In the genomic region with DNA sequence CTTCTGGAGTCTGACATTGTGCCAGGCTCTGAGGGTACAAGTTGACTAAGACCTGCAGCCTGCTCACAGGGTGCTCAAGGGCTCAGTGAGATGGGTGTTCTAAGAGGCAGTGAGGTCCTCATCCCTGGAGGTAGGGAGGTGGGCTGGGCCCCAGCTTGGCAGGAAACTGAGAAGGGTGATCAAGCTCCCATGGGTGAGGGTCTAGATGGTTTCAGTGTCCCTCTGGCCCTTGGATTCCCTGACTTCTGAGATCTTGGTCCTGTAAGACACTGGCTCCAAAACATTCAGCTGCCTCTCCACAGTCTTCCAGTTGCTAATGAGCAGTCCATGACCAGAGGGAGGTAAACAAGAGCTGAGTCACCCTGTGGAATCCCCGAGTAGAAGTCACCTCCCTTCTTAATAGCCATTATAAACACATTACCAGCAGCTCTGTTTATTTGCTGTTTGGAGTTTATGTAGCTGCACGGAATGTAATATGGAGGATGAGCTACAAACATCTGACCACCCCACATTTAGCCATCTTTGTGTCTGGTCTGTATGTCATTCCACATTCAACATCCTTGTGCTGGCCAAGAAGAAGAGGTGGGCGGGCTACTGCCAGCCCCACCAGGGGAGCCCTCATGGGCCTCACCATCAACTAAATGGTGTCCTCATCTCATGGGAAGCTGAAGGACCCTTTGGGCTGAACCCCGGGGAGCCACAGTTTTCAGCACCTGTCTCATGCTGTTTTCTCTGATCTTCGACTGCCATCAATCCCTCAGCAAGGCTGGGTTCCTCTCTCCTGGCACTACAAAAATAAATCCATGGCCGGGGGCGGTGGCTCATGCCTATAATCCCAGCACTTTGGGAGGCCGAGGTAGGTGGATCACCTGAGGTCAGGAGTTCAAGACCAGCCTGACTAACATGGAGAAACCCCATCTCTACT, we compare ENCODE assay signal across 13 cellular contexts. TPM values are rescaled to one million over a fixed set of nuclear protein-coding genes. Genes with fewer than 3 reads are reported as not detected.
DNase-seq lines count a peak whose midpoint lies in the region; ATAC-seq, FAIRE-seq and TF ChIP-seq lines count a peak whose summit lies in the region.
"Had no signal": no experiment of that assay in that cellular context is flagged by ENCODE, and none has a peak within 500 bp of the region (broad histone marks: within the 10 kb centered on the region; RNA-seq: fewer than 3 reads in every experiment).

No MANE protein-coding gene starts in this region.

- FAIRE-seq in endothelial cell of umbilical vein (lab: Jason Lieb, UNC) = no peak

- H3K36me3 ChIP-seq in NT2/D1 (ENCODE audit: insufficient read depth, insufficient read length, low read length) = no peaks in the 10 kb centered on the region
- H3K36me3 ChIP-seq in endothelial cell of umbilical vein (ENCODE audit: control insufficient read depth in 2 of 2, extremely low read depth in 1 of 2, insufficient read depth in 2 of 2, low read length in 2 of 2) = no peaks in the 10 kb centered on the region
- H3K36me3 ChIP-seq: tibial nerve had no signal

- H3K4me1 ChIP-seq in NT2/D1 (ENCODE audit: insufficient read depth, insufficient read length) (peaks cover 4% of the 10 kb centered on the region), endothelial cell of umbilical vein (ENCODE audit: control insufficient read depth, extremely low read depth, insufficient read depth, low read length) (no peaks in the 10 kb centered on the region)

- H3K4me1 Mint-ChIP-seq in osteocyte (ENCODE audit: unreplicated experiment) = peaks cover 12% of the 10 kb centered on the region

- no peak overlapping the region for H3K4me3 ChIP-seq in NT2/D1 (ENCODE audit: insufficient read length, low read depth)
- no peak overlapping the region for H3K4me3 ChIP-seq in endothelial cell of umbilical vein (replicated peaks in 1 of 3; ENCODE audit: insufficient read depth in 1 of 3, low read depth in 1 of 3, low read length in 3 of 3)
- H3K4me3 ChIP-seq: tibial nerve had no signal

- H3K9me3 Mint-ChIP-seq in osteocyte (ENCODE audit: unreplicated experiment) = no peaks in the 10 kb centered on the region
- H3K9me3 Mint-ChIP-seq: activated T-helper 1 cell treated with anti-CD3 and anti-CD28 coated beads, Interleukin-12 subunit alpha, Interleukin-12 subunit beta, Interleukin-2, Interleukin-4 antibody, amounts not matched to agents 30 ng/mL and 10 ng/mL and 1 ng/mL, durations not matched to agents 14 hours and 24 hours and 36 hours; mesothelial cell of epicardium; T-helper 2 cell treated with Interferon-gamma antibody and Interleukin-4, amounts not matched to agents 5 μg/mL and 100 μg/mL, for 36 hours had no signal

- TF ChIP-seq POLR2A in endothelial cell of umbilical vein (IDR thresholded peaks at IDR 0.05; ENCODE audit: low read depth, low read length) = no peak

- H2AFZ ChIP-seq in endothelial cell of umbilical vein (ENCODE audit: low read depth, low read length) = no peak overlapping the region

- no peaks in the 10 kb centered on the region for H3K9me3 ChIP-seq in NT2/D1 (ENCODE audit: insufficient read depth, low read length)
- no peaks in the 10 kb centered on the region for H3K9me3 ChIP-seq in endothelial cell of umbilical vein (replicated peaks; ENCODE audit: control insufficient read depth, insufficient read depth, low read length)
- H3K9me3 ChIP-seq: tibial nerve had no signal

- no peak overlapping the region for H3K27ac Mint-ChIP-seq in osteocyte (ENCODE audit: unreplicated experiment)
- H3K27ac Mint-ChIP-seq: activated T-helper 1 cell treated with anti-CD3 and anti-CD28 coated beads, Interleukin-12 subunit alpha, Interleukin-12 subunit beta, Interleukin-2, Interleukin-4 antibody, amounts not matched to agents 30 ng/mL and 10 ng/mL and 1 ng/mL, durations not matched to agents 14 hours and 24 hours and 36 hours; mesothelial cell of epicardium; T-helper 2 cell treated with Interferon-gamma antibody and Interleukin-4, amounts not matched to agents 5 μg/mL and 100 μg/mL, for 36 hours had no signal

- TF ChIP-seq CTCF in endothelial cell of umbilical vein (IDR thresholded peaks at IDR 0.05; ENCODE audit: extremely low read depth in 1 of 2, insufficient read depth in 1 of 2, low read depth in 1 of 2, low read length in 2 of 2) = no peak
- TF ChIP-seq CTCF in omental fat pad (IDR thresholded peaks at IDR 0.05) = no peak
- no peak for TF ChIP-seq CTCF in osteocyte (IDR thresholded peaks at IDR 0.05)

- H3K79me2 ChIP-seq in endothelial cell of umbilical vein (ENCODE audit: control insufficient read depth, insufficient read depth, low read length) = no peaks in the 10 kb centered on the region

- H3K27me3 ChIP-seq in NT2/D1 (ENCODE audit: insufficient read depth, insufficient read length) (no peaks in the 10 kb centered on the region), endothelial cell of umbilical vein (ENCODE audit: control insufficient read depth in 2 of 2, insufficient read depth in 2 of 2, low read length in 2 of 2) (no peaks in the 10 kb centered on the region)
- H3K27me3 ChIP-seq: tibial nerve had no signal

- BruUV-seq in endothelial cell of umbilical vein (replicated peaks; lab: Mats Ljungman, UMichigan) = no TSS peak

- dilution Hi-C loops in endothelial cell of umbilical vein (cut with MboI; ENCODE audit: extremely low pct_ligation_motif_present, low sequenced_read_pairs) = no loop called here

- no peak overlapping the region for H3K4me3 Mint-ChIP-seq in osteocyte (ENCODE audit: unreplicated experiment)
- H3K4me3 Mint-ChIP-seq: activated T-helper 1 cell treated with anti-CD3 and anti-CD28 coated beads, Interleukin-12 subunit alpha, Interleukin-12 subunit beta, Interleukin-2, Interleukin-4 antibody, amounts not matched to agents 30 ng/mL and 10 ng/mL and 1 ng/mL, durations not matched to agents 14 hours and 24 hours and 36 hours; mesothelial cell of epicardium; T-helper 2 cell treated with Interferon-gamma antibody and Interleukin-4, amounts not matched to agents 5 μg/mL and 100 μg/mL, for 36 hours had no signal

- H3K4me2 ChIP-seq in endothelial cell of umbilical vein (ENCODE audit: insufficient read depth, low read length) = no peak overlapping the region

- H3K9ac ChIP-seq in NT2/D1 (ENCODE audit: insufficient read length, low read depth) (no peak overlapping the region), endothelial cell of umbilical vein (replicated peaks; ENCODE audit: extremely low read depth, insufficient read depth, low read length) (no peak overlapping the region)

- no peaks in the 10 kb centered on the region for H3K36me3 Mint-ChIP-seq in osteocyte (ENCODE audit: unreplicated experiment)
- H3K36me3 Mint-ChIP-seq: mesothelial cell of epicardium had no signal

- POLR2A ChIA-PET in endothelial cell of umbilical vein (lab: Charles Lee) = no interaction called here

- no peak overlapping the region for H3K27ac ChIP-seq in endothelial cell of umbilical vein (ENCODE audit: insufficient read depth, low read depth, low read length)

- intact Hi-C loops in endothelial cell of umbilical vein (cut with micrococcal nuclease) = no loop called here

- CTCF ChIA-PET in endothelial cell of umbilical vein (lab: Charles Lee) = no interaction called here

- DNase-seq in EH (ENCODE audit: low read depth) (peak; percentile 94), NT2/D1 (ENCODE audit: low read depth, low spot score) (peak; percentile 9), endothelial cell of umbilical vein (ENCODE audit: low read depth, low spot score) (peak; percentile 34), omental fat pad (ENCODE audit: low spot score) (no peak), osteocyte (ENCODE audit: extremely low spot score, unreplicated experiment) (no peak), OCI-M1 (lab: John Stamatoyannopoulos, UW) (no peak)
- DNase-seq: NCI-H2029 treated with DMSO at 0.1 percent for 48 hours had no signal

- H3K27me3 Mint-ChIP-seq in osteocyte (ENCODE audit: unreplicated experiment) = peaks cover 30% of the 10 kb centered on the region

- ATAC-seq in omental fat pad (ENCODE audit: low FRiP score) = peak; percentile 79
- no peak for ATAC-seq in HG02938 (IDR thresholded peaks at IDR 0.05; ENCODE audit: unreplicated experiment)
- ATAC-seq in GM21515 (IDR thresholded peaks at IDR 0.05; ENCODE audit: unreplicated experiment) = no peak

- no peaks in the 10 kb centered on the region for H3K9me1 ChIP-seq in endothelial cell of umbilical vein (replicated peaks; ENCODE audit: control insufficient read depth, extremely low read depth, insufficient read depth, low read length)

- H4K20me1 ChIP-seq in endothelial cell of umbilical vein (replicated peaks; ENCODE audit: control insufficient read depth, extremely low read depth, insufficient read depth, low read length) = no peaks in the 10 kb centered on the region

TF ChIP-seq in endothelial cell of umbilical vein, 7 proteins besides CTCF, POLR2A, EP300 and RAD21:
- TF ChIP-seq POLR2AphosphoS5 (IDR thresholded peaks at IDR 0.05; ENCODE audit: insufficient read depth, low read depth, low read length) (no peak), EZH2 (IDR thresholded peaks at IDR 0.05; ENCODE audit: borderline replicate concordance, low read depth, low read length, severe bottlenecking) (no peak), FOS (IDR thresholded peaks at IDR 0.05; ENCODE audit: borderline replicate concordance, insufficient read depth, low read length) (no peak), GATA2 (IDR thresholded peaks at IDR 0.05; ENCODE audit: insufficient read depth, insufficient read length, low read depth, low read length) (no peak), MYC (IDR thresholded peaks at IDR 0.05; ENCODE audit: low read depth, low read length) (no peak), JUN (IDR thresholded peaks at IDR 0.05; ENCODE audit: borderline replicate concordance, insufficient read depth, insufficient read length, low read depth) (no peak)
- TF ChIP-seq, protein P1, sequence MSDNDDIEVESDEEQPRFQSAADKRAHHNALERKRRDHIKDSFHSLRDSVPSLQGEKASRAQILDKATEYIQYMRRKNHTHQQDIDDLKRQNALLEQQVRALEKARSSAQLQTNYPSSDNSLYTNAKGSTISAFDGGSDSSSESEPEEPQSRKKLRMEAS (IDR thresholded peaks at IDR 0.05; ENCODE audit: insufficient read depth, insufficient read length) = no peak

RNA-seq across cellular contexts. Expression of gene BDKRB2, which starts 37.2 kb away (rescaled TPM):
- total RNA-seq in endothelial cell of umbilical vein (0.39 and 0.77 TPM in 2 replicates), omental fat pad (10 to 100 TPM in 3 of 4 donors, 1 to 10 TPM in 1; 4.0 to 28.0 (median 12.1) TPM), osteocyte (0.31 and 0.40 TPM in 2 replicates)
- polyA plus RNA-seq in endothelial cell of umbilical vein = 0.08 and 0.22 TPM in 2 replicates
- polyA plus RNA-seq in endothelial cell of umbilical vein (2011; cell fraction: cytosol; rRNA removed) = 0.11 and 0.12 TPM in 2 replicates
- polyA plus RNA-seq in endothelial cell of umbilical vein (2011; cell fraction: nucleus; rRNA removed) = 0.06 and 0.24 TPM in 2 replicates
- not detected in 2 replicates for polyA plus RNA-seq in endothelial cell of umbilical vein (2012)
- polyA minus RNA-seq in endothelial cell of umbilical vein = 0.30 and 3.2 TPM in 2 replicates
- polyA minus RNA-seq in endothelial cell of umbilical vein (2011; cell fraction: cytosol; rRNA and poly(A)+ RNA removed) = 4.3 TPM
- 0.14 and 0.19 TPM in 2 replicates for polyA minus RNA-seq in endothelial cell of umbilical vein (2011; cell fraction: nucleus; rRNA and poly(A)+ RNA removed)
- total RNA-seq: activated T-helper 1 cell treated with anti-CD3 and anti-CD28 coated beads, Interleukin-12 subunit alpha, Interleukin-12 subunit beta, Interleukin-2, Interleukin-4 antibody, amounts not matched to agents 30 ng/mL and 10 ng/mL and 1 ng/mL, durations not matched to agents 14 hours and 24 hours and 36 hours had no signal

Comparison
In these comparisons a context has a peak if more than half of its experiments do, and no peak if none do; other contexts are left out.
1. DNase-seq: peak in EH (single experiment), NT2/D1 (single experiment) and endothelial cell of umbilical vein (single experiment); none in omental fat pad (single experiment), osteocyte (single experiment) and OCI-M1 (single experiment).